In genomic region chr1:9787702-9788101, GRCh38 we compare ENCODE assay signal across 8 cellular contexts. TPM values are rescaled to one million over a fixed set of nuclear protein-coding genes. Genes with fewer than 3 reads are reported as not detected.
DNase-seq lines count a peak whose midpoint lies in the region; ATAC-seq and TF ChIP-seq lines count a peak whose summit lies in the region.

No MANE protein-coding gene starts in this region.

- H3K4me2 ChIP-seq in OCI-LY7 (ENCODE audit: low read length) (peak overlapping the region; percentile 83), osteoblast (ENCODE audit: insufficient read depth, low read length) (no peak overlapping the region)

- H3K27ac ChIP-seq in OCI-LY7 (ENCODE audit: low read depth, low read length, poor library complexity, severe bottlenecking) (peak overlapping the region; percentile 97), osteoblast (ENCODE audit: low read depth, low read length) (no peak overlapping the region)

- H2AFZ ChIP-seq in OCI-LY7 (ENCODE audit: low read length) (peak overlapping the region; percentile 61; the same call in 1 of the 2 replicates), osteoblast (ENCODE audit: low read length) (no peak overlapping the region)

- H3K9me3 ChIP-seq in OCI-LY7 (ENCODE audit: low read length) (no peaks in the 10 kb centered on the region), osteoblast (ENCODE audit: low read depth, low read length) (no peaks in the 10 kb centered on the region)

- peak; percentile 73 for ATAC-seq in GM21528 (IDR thresholded peaks at IDR 0.05; ENCODE audit: low FRiP score, unreplicated experiment)
- ATAC-seq in stimulated activated naive CD8-positive, alpha-beta T cell treated with anti-CD3 and anti-CD28 coated beads, Interleukin-15, Interleukin-2, amounts not matched to agents 100 U/mL and 50 U/mL, for 24 hours, result peak; percentile 93

- H3K79me2 ChIP-seq in OCI-LY7 (ENCODE audit: insufficient read depth, low read depth, low read length) (peaks cover 89% of the 10 kb centered on the region), osteoblast (ENCODE audit: insufficient read depth, low read length) (peaks cover 65% of the 10 kb centered on the region)

- H3K4me1 ChIP-seq in OCI-LY7 (ENCODE audit: insufficient read depth, low read length, poor library complexity, severe bottlenecking) (peaks cover 57% of the 10 kb centered on the region), osteoblast (ENCODE audit: insufficient read depth, low read length) (peaks cover 4% of the 10 kb centered on the region)

- H4K20me1 ChIP-seq in OCI-LY7 (ENCODE audit: insufficient read depth, low read length) (no peaks in the 10 kb centered on the region), osteoblast (ENCODE audit: insufficient read depth, low read length) (peaks cover 42% of the 10 kb centered on the region)

- H3K36me3 ChIP-seq in OCI-LY7 (ENCODE audit: insufficient read depth, low read length) (peaks cover 22% of the 10 kb centered on the region), osteoblast (ENCODE audit: insufficient read depth, low read length) (no peaks in the 10 kb centered on the region)

- H3K4me3 ChIP-seq in OCI-LY7 (ENCODE audit: low read depth, low read length, poor library complexity, severe bottlenecking) (peak overlapping the region; percentile 63), osteoblast (ENCODE audit: insufficient read depth, low read length) (no peak overlapping the region)

- TF ChIP-seq CTCF in OCI-LY7 (conservative IDR thresholded peaks at IDR 0.05; ENCODE audit: low read length), result no peak
- no peak for TF ChIP-seq CTCF in osteoblast (IDR thresholded peaks at IDR 0.05; ENCODE audit: extremely low read depth, low read depth, low read length)

- CTCF ChIA-PET in OCI-LY7 (lab: Charles Lee; ENCODE audit: unreplicated experiment), result interaction anchor here (4.5 kb wide), 1 partner anchor 76 kb away, joined by 53 read pairs; no protein-coding TSS in a partner anchor

- no peaks in the 10 kb centered on the region for H3K27me3 ChIP-seq in osteoblast (ENCODE audit: insufficient read depth, low read length)

- TSS peak; percentile 57 for BruUV-seq in OCI-LY7 (replicated peaks; lab: Mats Ljungman, UMichigan)

- POLR2A ChIA-PET in OCI-LY7 (lab: Charles Lee), result interaction anchor here (0.6 to 8.5 kb wide), 9 partner anchors 12 to 229 kb away, joined by 4 to 141 read pairs (median 10); no protein-coding TSS in a partner anchor

- DNase-seq in OCI-LY7 (ENCODE audit: low spot score) (peak; percentile 91), cerebellum (ENCODE audit: low spot score) (no peak), osteoblast (ENCODE audit: insufficient read length, low spot score, missing footprints) (no peak), NCI-H526 treated with DMSO at 0.1 percent for 48 hours (lab: John Stamatoyannopoulos, UW) (no peak), NCI-H146 (lab: John Stamatoyannopoulos, UW) (no peak)
- DNase-seq in activated naive CD4-positive, alpha-beta T cell treated with anti-CD3 and anti-CD28 coated beads, Interleukin-2, amount 50 U/mL, for 16 hours, result peak; percentile 57
- peak; percentile 56 for DNase-seq in stimulated activated naive CD8-positive, alpha-beta T cell treated with anti-CD3 and anti-CD28 coated beads, Interleukin-15, Interleukin-2, amounts not matched to agents 100 U/mL and 50 U/mL, for 24 hours

- no peaks in the 10 kb centered on the region for H3K9me2 ChIP-seq in OCI-LY7 (ENCODE audit: insufficient read depth, low read length)

- intact Hi-C loops in OCI-LY7 (cut with micrococcal nuclease; ENCODE audit: unreplicated experiment), result loop anchor here (1.0 kb wide), 3 partner anchors 33 to 123 kb away; partner anchors contain the start of gene CTNNBIP1

RNA-seq across cellular contexts. Expression of gene CLSTN1, which starts 36.1 kb away (rescaled TPM):
- 49.4 and 58.6 TPM in 2 replicates for total RNA-seq in OCI-LY7 (2014; rRNA removed; shearing (Covaris generic))
- total RNA-seq in OCI-LY7 (2022), result 124 and 141 TPM in 2 replicates
- 94.4 TPM for total RNA-seq in cerebellum
- total RNA-seq in osteoblast, result 110 and 140 TPM in 2 replicates

Comparison
In these comparisons a context has a peak if more than half of its experiments do, and no peak if none do; other contexts are left out.
1. DNase-seq: peak in OCI-LY7 (single experiment), activated naive CD4-positive, alpha-beta T cell treated with anti-CD3 and anti-CD28 coated beads, Interleukin-2, amount 50 U/mL, for 16 hours (single experiment) and stimulated activated naive CD8-positive, alpha-beta T cell treated with anti-CD3 and anti-CD28 coated beads, Interleukin-15, Interleukin-2, amounts not matched to agents 100 U/mL and 50 U/mL, for 24 hours (single experiment); none in cerebellum (single experiment), osteoblast (single experiment), NCI-H526 treated with DMSO at 0.1 percent for 48 hours (single experiment) and NCI-H146 (single experiment).